In the genomic region with DNA sequence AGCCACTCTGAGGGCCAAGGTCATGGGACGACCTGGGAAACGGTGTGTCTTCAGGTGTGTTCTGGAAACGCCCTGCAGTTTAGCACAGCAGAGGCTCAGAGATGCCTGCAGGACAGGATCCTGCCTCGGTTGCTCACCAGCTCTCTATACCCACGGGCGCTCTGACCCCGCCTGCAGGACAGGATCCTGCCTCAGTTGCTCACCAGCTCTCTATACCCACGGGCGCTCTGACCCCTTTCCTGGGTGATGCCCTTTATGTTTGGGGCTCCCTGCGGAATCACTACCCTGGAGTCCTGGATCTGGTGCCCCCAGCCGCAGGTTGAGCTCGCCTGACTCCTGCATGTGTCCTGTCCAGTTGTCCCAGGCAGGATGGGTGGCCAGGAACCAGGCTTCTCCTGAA, we compare ENCODE assay signal across 22 cellular contexts. TPM values are rescaled to one million over a fixed set of nuclear protein-coding genes. Genes with fewer than 3 reads are reported as not detected.
DNase-seq lines count a peak whose midpoint lies in the region; ATAC-seq and TF ChIP-seq lines count a peak whose summit lies in the region.
"Had no signal": no experiment of that assay in that cellular context is flagged by ENCODE, and none has a peak within 500 bp of the region (broad histone marks: within the 10 kb centered on the region; RNA-seq: fewer than 3 reads in every experiment).

No MANE protein-coding gene starts in this region.

- H4K20me1 ChIP-seq in BLaER1 treated with 17β-estradiol and CSF1 and Interleukin-3, amounts not matched to agents 10 nM and 100 nM: peaks cover 15 to 95% (median 73%) of the 10 kb centered on the region in 11 experiments; a peak in 21 of 22 replicates

- H3K27me3 Mint-ChIP-seq in central memory CD8-positive, alpha-beta T cell: no peaks in the 10 kb centered on the region
- no peaks in the 10 kb centered on the region for H3K27me3 Mint-ChIP-seq in WTC11 (ENCODE audit: low read depth)
- H3K27me3 Mint-ChIP-seq: CD4-positive, CD25-positive, alpha-beta regulatory T cell; CD8-positive, alpha-beta memory T cell had no signal

- H3K36me3 ChIP-seq in BLaER1 treated with 17β-estradiol and CSF1 and Interleukin-3, amounts not matched to agents 10 nM and 100 nM: peaks cover 4 to 94% (median 33%) of the 10 kb centered on the region in 11 experiments; a peak in 18 of 22 replicates
- no peaks in the 10 kb centered on the region for H3K36me3 ChIP-seq in mucosa of descending colon (ENCODE audit: low read depth)
- no peaks in the 10 kb centered on the region for H3K36me3 ChIP-seq in right lobe of liver
- H3K36me3 ChIP-seq: HAP-1 had no signal

- ATAC-seq in central memory CD8-positive, alpha-beta T cell (replicated peaks; ENCODE audit: extremely low read depth, poor library complexity, severe bottlenecking): no peak
- ATAC-seq in mucosa of descending colon: no peak
- no peak for ATAC-seq in WTC11
- no peak for ATAC-seq in right lobe of liver
- ATAC-seq: A549 had no signal

- intact Hi-C loops in mucosa of descending colon (cut with DNase I, micrococcal nuclease) (no loop called here), right lobe of liver (cut with DNase I) (no loop called here)

- peaks cover 28% of the 10 kb centered on the region for H3K36me3 Mint-ChIP-seq in central memory CD8-positive, alpha-beta T cell (ENCODE audit: insufficient read depth)
- no peaks in the 10 kb centered on the region for H3K36me3 Mint-ChIP-seq in WTC11

- POLR2A ChIA-PET in WTC11 (lab: Charles Lee): no interaction called here

- peaks cover 0 to 6% (median 0%) of the 10 kb centered on the region in 11 experiments; a peak in 1 of 22 replicates for H3K9me3 ChIP-seq in BLaER1 treated with 17β-estradiol and CSF1 and Interleukin-3, amounts not matched to agents 10 nM and 100 nM (replicated peaks in 1 of 11)
- H3K9me3 ChIP-seq in mucosa of descending colon (no peaks in the 10 kb centered on the region), right lobe of liver (no peaks in the 10 kb centered on the region)
- H3K9me3 ChIP-seq: A549, BE2C, HAP-1 had no signal

- H3K9ac ChIP-seq in BLaER1 treated with 17β-estradiol and CSF1 and Interleukin-3, amounts not matched to agents 10 nM and 100 nM: no peak overlapping the region

- H3K4me3 Mint-ChIP-seq in central memory CD8-positive, alpha-beta T cell: no peak overlapping the region
- H3K4me3 Mint-ChIP-seq in WTC11: no peak overlapping the region
- H3K4me3 Mint-ChIP-seq: HFFc6 had no signal

- H3K27ac ChIP-seq in BLaER1 treated with 17β-estradiol and CSF1 and Interleukin-3, amounts not matched to agents 10 nM and 100 nM: no peak overlapping the region
- no peak overlapping the region for H3K27ac ChIP-seq in right lobe of liver
- H3K27ac ChIP-seq: A549, C4-2B had no signal

- peak overlapping the region in 8 of 11 experiments; percentile 26 to 76 (median 60); a peak in 14 of 22 replicates for H3K4me2 ChIP-seq in BLaER1 treated with 17β-estradiol and CSF1 and Interleukin-3, amounts not matched to agents 10 nM and 100 nM
- H3K4me2 ChIP-seq: A549 had no signal

- no peaks in the 10 kb centered on the region for H3K9me3 Mint-ChIP-seq in central memory CD8-positive, alpha-beta T cell
- H3K9me3 Mint-ChIP-seq in WTC11: no peaks in the 10 kb centered on the region
- H3K9me3 Mint-ChIP-seq: CD8-positive, alpha-beta memory T cell had no signal

- H3K4me3 ChIP-seq in BLaER1 treated with 17β-estradiol and CSF1 and Interleukin-3, amounts not matched to agents 10 nM and 100 nM: no peak overlapping the region
- no peak overlapping the region for H3K4me3 ChIP-seq in mucosa of descending colon
- no peak overlapping the region for H3K4me3 ChIP-seq in right lobe of liver
- H3K4me3 ChIP-seq: A549, HAP-1 had no signal

- H3K4me1 ChIP-seq in BLaER1 treated with 17β-estradiol and CSF1 and Interleukin-3, amounts not matched to agents 10 nM and 100 nM: peaks cover 13 to 96% (median 89%) of the 10 kb centered on the region in 10 experiments
- H3K4me1 ChIP-seq in mucosa of descending colon (ENCODE audit: low read depth) (no peaks in the 10 kb centered on the region), right lobe of liver (peaks cover 0 to 4% (median 0%) of the 10 kb centered on the region in 4 donors)
- H3K4me1 ChIP-seq: A549, BE2C, HAP-1 had no signal

- TF ChIP-seq CTCF in mucosa of descending colon (IDR thresholded peaks at IDR 0.05): no peak
- no peak for TF ChIP-seq CTCF in WTC11 (IDR thresholded peaks at IDR 0.05)
- TF ChIP-seq CTCF in right lobe of liver (IDR thresholded peaks at IDR 0.05): no peak

- CTCF ChIA-PET in WTC11 (lab: Charles Lee): interaction anchor here (1.0 to 1.2 kb wide), 2 partner anchors 8 to 27 kb away, joined by 3 to 6 read pairs; no protein-coding TSS in a partner anchor

- no peak for DNase-seq in central memory CD8-positive, alpha-beta T cell (ENCODE audit: low spot score in 2 of 2)
- DNase-seq in mucosa of descending colon: peak in 2 of 3 donors; percentile 14 to 39
- DNase-seq in NCI-H187 treated with DMSO at 0.1 percent for 48 hours (lab: John Stamatoyannopoulos, UW): no peak
- DNase-seq in WTC11 (ENCODE audit: low spot score): no peak
- DNase-seq in right lobe of liver: no peak
- DNase-seq in T-helper 1 cell: no peak
- DNase-seq: 8988T; ACHN; AML-193; BE2C; CD4-positive, CD25-positive, alpha-beta regulatory T cell; CD8-positive, alpha-beta memory T cell; DMS53; DMS79 treated with DMSO at 0.1 percent for 48 hours; GF-D8; GOT3; HFFc6 had no signal

- peak overlapping the region; percentile 83 for H3K27ac Mint-ChIP-seq in central memory CD8-positive, alpha-beta T cell (ENCODE audit: low read depth)
- H3K27ac Mint-ChIP-seq in WTC11: no peak overlapping the region
- H3K27ac Mint-ChIP-seq: HFFc6 had no signal

- H3K27me3 ChIP-seq in BLaER1 treated with 17β-estradiol and CSF1 and Interleukin-3, amounts not matched to agents 10 nM and 100 nM: peaks cover 0 to 26% (median 0%) of the 10 kb centered on the region in 11 experiments; a peak in 4 of 22 replicates
- H3K27me3 ChIP-seq in right lobe of liver: no peaks in the 10 kb centered on the region
- H3K27me3 ChIP-seq: BE2C had no signal

- H3K4me1 Mint-ChIP-seq in central memory CD8-positive, alpha-beta T cell: no peaks in the 10 kb centered on the region
- H3K4me1 Mint-ChIP-seq in WTC11: no peaks in the 10 kb centered on the region
- H3K4me1 Mint-ChIP-seq: CD4-positive, CD25-positive, alpha-beta regulatory T cell; CD8-positive, alpha-beta memory T cell had no signal

- TF ChIP-seq POLR2A in right lobe of liver (IDR thresholded peaks at IDR 0.05): no peak

- WGBS in right lobe of liver (ENCODE audit: insufficient coverage, low coverage, low lambda C conversion rate, missing lambda C conversion rate): 49% methylated on average over 2 of the region's 12 CpGs

TF ChIP-seq in WTC11, 78 proteins besides CTCF, POLR2A, EP300 and RAD21 (continues in another document):
- TF ChIP-seq, protein P1, sequence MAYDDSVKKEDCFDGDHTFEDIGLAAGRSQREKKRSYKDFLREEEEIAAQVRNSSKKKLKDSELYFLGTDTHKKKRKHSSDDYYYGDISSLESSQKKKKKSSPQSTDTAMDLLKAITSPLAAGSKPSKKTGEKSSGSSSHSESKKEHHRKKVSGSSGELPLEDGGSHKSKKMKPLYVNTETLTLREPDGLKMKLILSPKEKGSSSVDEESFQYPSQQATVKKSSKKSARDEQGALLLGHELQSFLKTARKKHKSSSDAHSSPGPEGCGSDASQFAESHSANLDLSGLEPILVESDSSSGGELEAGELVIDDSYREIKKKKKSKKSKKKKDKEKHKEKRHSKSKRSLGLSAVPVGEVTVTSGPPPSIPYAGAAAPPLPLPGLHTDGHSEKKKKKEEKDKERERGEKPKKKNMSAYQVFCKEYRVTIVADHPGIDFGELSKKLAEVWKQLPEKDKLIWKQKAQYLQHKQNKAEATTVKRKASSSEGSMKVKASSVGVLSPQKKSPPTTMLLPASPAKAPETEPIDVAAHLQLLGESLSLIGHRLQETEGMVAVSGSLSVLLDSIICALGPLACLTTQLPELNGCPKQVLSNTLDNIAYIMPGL (CRISPR knock-in tag; IDR thresholded peaks at IDR 0.05): no peak
- no peak for TF ChIP-seq RELA (CRISPR knock-in tag; IDR thresholded peaks at IDR 0.05; ENCODE audit: borderline replicate concordance)
- TF ChIP-seq NR3C1 (CRISPR knock-in tag; conservative IDR thresholded peaks at IDR 0.05; ENCODE audit: low read depth): no peak
- TF ChIP-seq, protein P2, sequence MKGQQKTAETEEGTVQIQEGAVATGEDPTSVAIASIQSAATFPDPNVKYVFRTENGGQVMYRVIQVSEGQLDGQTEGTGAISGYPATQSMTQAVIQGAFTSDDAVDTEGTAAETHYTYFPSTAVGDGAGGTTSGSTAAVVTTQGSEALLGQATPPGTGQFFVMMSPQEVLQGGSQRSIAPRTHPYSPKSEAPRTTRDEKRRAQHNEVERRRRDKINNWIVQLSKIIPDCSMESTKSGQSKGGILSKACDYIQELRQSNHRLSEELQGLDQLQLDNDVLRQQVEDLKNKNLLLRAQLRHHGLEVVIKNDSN (CRISPR knock-in tag; IDR thresholded peaks at IDR 0.05): no peak

RNA-seq across cellular contexts. Expression of gene TFF3, which starts 32.5 kb away (rescaled TPM):
- total RNA-seq in mucosa of descending colon: 1,000 to 10,000 TPM in 2 of 3 donors, 100 to 1,000 TPM in 1; 614 to 2,641 (median 2,419) TPM
- 2.9 to 4.2 TPM (median 3.5 TPM) in 3 replicates for total RNA-seq in WTC11 (2021)
- 1 to 10 TPM in 5 of 6 experiments, under 1 TPM in 1; 0.88 to 6.8 (median 2.5) TPM for total RNA-seq in right lobe of liver
- total RNA-seq: CD4-positive, CD25-positive, alpha-beta regulatory T cell; CD8-positive, alpha-beta memory T cell; G401; HFFc6 had no signal

Comparison
In these comparisons a context has a peak if more than half of its experiments do, and no peak if none do; other contexts are left out.
1. DNase-seq: peak in mucosa of descending colon (2 of 3); none in central memory CD8-positive, alpha-beta T cell (0 of 2), NCI-H187 treated with DMSO at 0.1 percent for 48 hours (single experiment), WTC11 (single experiment), right lobe of liver (0 of 3) and T-helper 1 cell (0 of 5).
2. RNA of gene TFF3, which starts 32.5 kb away (total RNA-seq): 614 to 2,641 TPM in mucosa of descending colon; 2.9 to 4.2 TPM in WTC11 and 0.88 to 6.8 TPM in right lobe of liver; every median in the first group is over 10 times any median in the second.